ENCODE assay signal across 2 cellular contexts in genomic region chr1:80202118-80202517, GRCh38.
TF ChIP-seq lines count a peak whose summit lies in the region.

No MANE protein-coding gene starts in this region.

TF ChIP-seq in SK-N-SH treated with all-trans-retinoic acid at 6 μM for 48 hours, 23 proteins besides CTCF, POLR2A, EP300 and RAD21 (continued from another document):
- TF ChIP-seq TSHZ2 (CRISPR knock-in tag; IDR thresholded peaks at IDR 0.05) (no peak), ISL1 (CRISPR knock-in tag; IDR thresholded peaks at IDR 0.05) (no peak), CSRNP3 (CRISPR knock-in tag; IDR thresholded peaks at IDR 0.05) (no peak), OSR1 (CRISPR knock-in tag; IDR thresholded peaks at IDR 0.05) (no peak), CSDC2 (CRISPR knock-in tag; IDR thresholded peaks at IDR 0.05) (no peak), PPARA (CRISPR knock-in tag; IDR thresholded peaks at IDR 0.05; ENCODE audit: borderline replicate concordance) (no peak), ARNTL (CRISPR knock-in tag; IDR thresholded peaks at IDR 0.05; ENCODE audit: borderline replicate concordance, low read depth) (no peak), BACH2 (CRISPR knock-in tag; IDR thresholded peaks at IDR 0.05; ENCODE audit: borderline replicate concordance) (no peak), CREB5 (CRISPR knock-in tag; IDR thresholded peaks at IDR 0.05; ENCODE audit: low read depth) (no peak), ZFP30 (CRISPR knock-in tag; IDR thresholded peaks at IDR 0.05) (no peak), RARB (CRISPR knock-in tag; IDR thresholded peaks at IDR 0.05) (no peak), ZNF70 (CRISPR knock-in tag; IDR thresholded peaks at IDR 0.05) (no peak), PATZ1 (CRISPR knock-in tag; IDR thresholded peaks at IDR 0.05; ENCODE audit: borderline replicate concordance) (no peak)

TF ChIP-seq in SK-N-SH, 30 proteins besides CTCF, POLR2A, EP300 and RAD21 (continued from another document):
- no peak for TF ChIP-seq REST (IDR thresholded peaks at IDR 0.05; ENCODE audit: low read depth, low read length)
- TF ChIP-seq USF1 (IDR thresholded peaks at IDR 0.05; ENCODE audit: borderline replicate concordance, low read depth) = no peak
- TF ChIP-seq SIN3A (IDR thresholded peaks at IDR 0.05; ENCODE audit: borderline replicate concordance, low read depth, low read length) = no peak
- no peak for TF ChIP-seq GABPA (IDR thresholded peaks at IDR 0.05; ENCODE audit: low read depth)
- no peak for TF ChIP-seq ZBTB33 (IDR thresholded peaks at IDR 0.05; ENCODE audit: borderline replicate concordance, low read depth)
- TF ChIP-seq EZH2phosphoT487 (IDR thresholded peaks at IDR 0.05; ENCODE audit: borderline replicate concordance, low read depth) = no peak
- TF ChIP-seq FOXM1 (IDR thresholded peaks at IDR 0.05; ENCODE audit: low read depth) = no peak
- TF ChIP-seq TEAD4 (IDR thresholded peaks at IDR 0.05; ENCODE audit: borderline replicate concordance, insufficient read depth) = no peak
- no peak for TF ChIP-seq FOXJ3 (CRISPR knock-in tag; IDR thresholded peaks at IDR 0.05)
- TF ChIP-seq RFX5 (IDR thresholded peaks at IDR 0.05; ENCODE audit: low read length) = no peak
